18 cellular contexts compared by ENCODE assay signal in the genomic region with DNA sequence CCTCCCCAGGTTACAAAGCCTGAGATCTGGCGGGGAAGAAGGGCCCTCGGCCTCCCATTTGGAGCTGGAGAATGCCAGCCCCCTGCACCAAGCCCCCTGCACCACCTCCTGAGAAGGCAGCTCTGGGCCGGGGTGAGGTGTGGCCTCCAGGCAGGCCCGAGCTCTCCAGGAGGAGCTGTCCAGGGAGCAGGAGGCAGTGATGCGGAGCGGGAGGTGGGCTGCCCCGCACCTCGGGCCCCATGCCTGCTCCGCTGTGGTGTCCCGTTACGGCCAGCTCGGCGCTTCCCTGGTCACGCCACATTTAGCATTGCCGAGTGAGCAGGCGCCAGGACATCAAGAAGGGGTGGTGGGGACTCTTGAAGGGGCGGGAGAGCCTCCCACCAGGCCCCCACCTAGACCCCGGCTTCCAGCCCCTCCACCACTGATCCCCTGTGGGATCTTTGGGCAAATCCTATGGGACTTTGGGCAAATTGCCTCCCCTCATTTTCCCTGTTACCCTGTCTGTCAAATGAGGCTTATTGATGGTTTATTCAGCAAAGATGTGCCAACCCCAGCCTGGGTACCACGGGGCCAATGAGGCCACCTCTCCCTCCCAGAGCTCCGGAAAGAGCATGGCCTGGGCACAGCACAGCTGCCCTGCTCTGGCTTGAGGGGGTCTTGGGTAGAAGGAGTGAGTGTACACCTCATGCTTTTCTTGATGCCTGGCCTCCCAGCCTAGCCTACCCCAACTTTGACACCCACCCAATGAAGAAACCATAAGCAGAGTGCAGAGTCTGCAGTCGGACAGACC. TPM values are rescaled to one million over a fixed set of nuclear protein-coding genes. Genes with fewer than 3 reads are reported as not detected.
"Had no signal": no experiment of that assay in that cellular context is flagged by ENCODE, and none has a peak within 500 bp of the region (broad histone marks: within the 10 kb centered on the region; RNA-seq: fewer than 3 reads in every experiment).

No MANE protein-coding gene starts in this region.

- H3K36me3 Mint-ChIP-seq: naive thymus-derived CD8-positive, alpha-beta T cell; type B pancreatic cell had no signal

- H3K27me3 ChIP-seq: adrenal gland, body of pancreas, sigmoid colon had no signal

- H3K4me3 ChIP-seq: adrenal gland, body of pancreas, coronary artery, sigmoid colon had no signal

- H3K9me3 ChIP-seq: adrenal gland, body of pancreas, sigmoid colon had no signal

- H3K27me3 Mint-ChIP-seq: type B pancreatic cell had no signal

- H3K27ac Mint-ChIP-seq: naive thymus-derived CD8-positive, alpha-beta T cell; type B pancreatic cell had no signal

- H3K27ac ChIP-seq: adrenal gland, body of pancreas, coronary artery, sigmoid colon had no signal

- H3K4me3 Mint-ChIP-seq: effector memory CD8-positive, alpha-beta T cell; naive thymus-derived CD8-positive, alpha-beta T cell; type B pancreatic cell had no signal

- ATAC-seq: body of pancreas; effector memory CD8-positive, alpha-beta T cell; naive thymus-derived CD8-positive, alpha-beta T cell had no signal

- H3K4me1 ChIP-seq: adrenal gland, sigmoid colon had no signal

- H3K9me3 Mint-ChIP-seq: effector memory CD8-positive, alpha-beta T cell; naive thymus-derived CD8-positive, alpha-beta T cell; type B pancreatic cell had no signal

- H3K36me3 ChIP-seq: adrenal gland, sigmoid colon had no signal

- DNase-seq: activated CD4-positive, alpha-beta T cell treated with anti-CD3 and anti-CD28 coated beads for 48 hours; activated CD8-positive, alpha-beta memory T cell treated with anti-CD3 and anti-CD28 coated beads for 24 hours; activated naive CD4-positive, alpha-beta T cell treated with anti-CD3 and anti-CD28 coated beads, Interleukin-2, amount 50 U/mL, for 16 hours; adrenal gland; body of pancreas; central memory CD4-positive, alpha-beta T cell; effector memory CD8-positive, alpha-beta T cell; mammary epithelial cell; sigmoid colon; stimulated activated CD4-positive, alpha-beta T cell treated with anti-CD3 and anti-CD28 coated beads, Interleukin-2, amount 100 ng/mL, for 48 hours; stimulated activated naive CD4-positive, alpha-beta T cell treated with Interleukin-2 at 50 U/mL for 16 hours; T-helper 1 cell had no signal

RNA-seq across cellular contexts. Expression of gene FOXN1, which starts 15.3 kb away (rescaled TPM):
- total RNA-seq: adrenal gland; epithelial cell of proximal tubule; mammary epithelial cell; mononuclear cell; naive thymus-derived CD8-positive, alpha-beta T cell; osteocyte; sigmoid colon had no signal
- polyA plus RNA-seq: adrenal gland; mammary epithelial cell; naive thymus-derived CD8-positive, alpha-beta T cell had no signal

RNA-seq across cellular contexts. Expression of gene SLC13A2, which starts 48.0 kb away (rescaled TPM):
- total RNA-seq: adrenal gland; epithelial cell of proximal tubule; mammary epithelial cell; mononuclear cell; naive thymus-derived CD8-positive, alpha-beta T cell; osteocyte had no signal
- polyA plus RNA-seq: mammary epithelial cell; naive thymus-derived CD8-positive, alpha-beta T cell had no signal
